Comparison of ENCODE assay signal across 26 cellular contexts in genomic region chr15:100187677-100188076, GRCh38.
"Had no signal": no experiment of that assay in that cellular context is flagged by ENCODE, and none has a peak within 500 bp of the region (broad histone marks: within the 10 kb centered on the region; RNA-seq: fewer than 3 reads in every experiment).

No MANE protein-coding gene starts in this region.

- DNase-seq: activated B cell treated with CpG ODN at 0.5 μM for 24 hours; activated CD4-positive, alpha-beta memory T cell treated with anti-CD3 and anti-CD28 coated beads for 36 hours; activated CD4-positive, alpha-beta T cell treated with anti-CD3 and anti-CD28 coated beads for 1 hour; activated CD4-positive, alpha-beta T cell treated with anti-CD3 and anti-CD28 coated beads, Interleukin-2, amount 10 ng/mL, durations not matched to agents 7 days and 5 days; activated naive CD4-positive, alpha-beta T cell treated with Interleukin-2 at 50 U/mL for 16 hours; activated naive CD8-positive, alpha-beta T cell treated with anti-CD3 and anti-CD28 coated beads, Interleukin-2, amount 50 U/mL, for 24 hours; activated T-cell treated with anti-CD3 and anti-CD28 coated beads, Interleukin-2, amount 50 U/mL, for 24 hours; amniotic stem cell; body of pancreas; Karpas-422; NCI-H1105 treated with DMSO at 0.1 percent for 48 hours; NCI-H1436 treated with DMSO at 0.1 percent for 48 hours; NCI-H187 treated with DMSO at 0.1 percent for 48 hours; NCI-H2081 treated with DMSO at 0.1 percent for 48 hours; NCI-H446; NCI-H524; SHP77; SW 1271 had no signal

- H3K9me3 Mint-ChIP-seq: activated B cell treated with CpG ODN at 0.5 μM for 24 hours; activated CD4-positive, alpha-beta memory T cell treated with anti-CD3 and anti-CD28 coated beads for 36 hours; activated CD4-positive, alpha-beta T cell treated with anti-CD3 and anti-CD28 coated beads, Interleukin-2, amount 10 ng/mL, durations not matched to agents 7 days and 5 days; activated naive CD4-positive, alpha-beta T cell treated with anti-CD3 and anti-CD28 coated beads, Interleukin-2, amount 50 U/mL, for 72 hours; activated naive CD8-positive, alpha-beta T cell treated with anti-CD3 and anti-CD28 coated beads, Interleukin-2, amount 50 U/mL, for 24 hours; activated T-cell treated with anti-CD3 and anti-CD28 coated beads, Interleukin-2, amount 50 U/mL, for 24 hours; activated T-helper 1 cell treated with anti-CD3 and anti-CD28 coated beads, Interleukin-12 subunit alpha, Interleukin-12 subunit beta, Interleukin-2, Interleukin-4 antibody, amounts not matched to agents 30 ng/mL and 10 ng/mL and 1 ng/mL, durations not matched to agents 14 hours and 24 hours and 36 hours; T-helper 2 cell treated with Interferon-gamma antibody and Interleukin-4, amounts not matched to agents 5 μg/mL and 100 μg/mL, for 36 hours had no signal

- H3K9me3 ChIP-seq: ascending aorta, body of pancreas, Peyer's patch, SJSA1 had no signal

- H3K36me3 Mint-ChIP-seq: activated CD4-positive, alpha-beta memory T cell treated with anti-CD3 and anti-CD28 coated beads for 36 hours; activated naive CD4-positive, alpha-beta T cell treated with anti-CD3 and anti-CD28 coated beads, Interleukin-2, amount 50 U/mL, for 72 hours had no signal

- H3K4me3 ChIP-seq: ascending aorta, body of pancreas, Peyer's patch, SJSA1 had no signal

- H3K4me1 Mint-ChIP-seq: activated B cell treated with CpG ODN at 0.5 μM for 24 hours; activated CD4-positive, alpha-beta T cell treated with anti-CD3 and anti-CD28 coated beads, Interleukin-2, amount 10 ng/mL, durations not matched to agents 7 days and 5 days; activated naive CD8-positive, alpha-beta T cell treated with anti-CD3 and anti-CD28 coated beads, Interleukin-2, amount 50 U/mL, for 24 hours had no signal

- H3K4me1 ChIP-seq: ascending aorta, body of pancreas, Peyer's patch, SJSA1 had no signal

- ATAC-seq: activated naive CD4-positive, alpha-beta T cell treated with anti-CD3 and anti-CD28 coated beads, Interleukin-2, amount 50 U/mL, for 72 hours; activated naive CD8-positive, alpha-beta T cell treated with anti-CD3 and anti-CD28 coated beads, Interleukin-2, amount 50 U/mL, for 24 hours; body of pancreas; SK-N-SH treated with all-trans-retinoic acid at 6 μM for 48 hours had no signal

- H3K36me3 ChIP-seq: ascending aorta, Peyer's patch, SJSA1 had no signal

- H3K27ac Mint-ChIP-seq: activated B cell treated with CpG ODN at 0.5 μM for 24 hours; activated CD4-positive, alpha-beta memory T cell treated with anti-CD3 and anti-CD28 coated beads for 36 hours; activated CD4-positive, alpha-beta T cell treated with anti-CD3 and anti-CD28 coated beads, Interleukin-2, amount 10 ng/mL, durations not matched to agents 7 days and 5 days; activated naive CD4-positive, alpha-beta T cell treated with anti-CD3 and anti-CD28 coated beads, Interleukin-2, amount 50 U/mL, for 72 hours; activated naive CD8-positive, alpha-beta T cell treated with anti-CD3 and anti-CD28 coated beads, Interleukin-2, amount 50 U/mL, for 24 hours; activated T-cell treated with anti-CD3 and anti-CD28 coated beads, Interleukin-2, amount 50 U/mL, for 24 hours; activated T-helper 1 cell treated with anti-CD3 and anti-CD28 coated beads, Interleukin-12 subunit alpha, Interleukin-12 subunit beta, Interleukin-2, Interleukin-4 antibody, amounts not matched to agents 30 ng/mL and 10 ng/mL and 1 ng/mL, durations not matched to agents 14 hours and 24 hours and 36 hours; T-helper 2 cell treated with Interferon-gamma antibody and Interleukin-4, amounts not matched to agents 5 μg/mL and 100 μg/mL, for 36 hours had no signal

- H3K4me3 Mint-ChIP-seq: activated B cell treated with CpG ODN at 0.5 μM for 24 hours; activated CD4-positive, alpha-beta memory T cell treated with anti-CD3 and anti-CD28 coated beads for 36 hours; activated CD4-positive, alpha-beta T cell treated with anti-CD3 and anti-CD28 coated beads, Interleukin-2, amount 10 ng/mL, durations not matched to agents 7 days and 5 days; activated naive CD8-positive, alpha-beta T cell treated with anti-CD3 and anti-CD28 coated beads, Interleukin-2, amount 50 U/mL, for 24 hours; activated T-cell treated with anti-CD3 and anti-CD28 coated beads, Interleukin-2, amount 50 U/mL, for 24 hours; activated T-helper 1 cell treated with anti-CD3 and anti-CD28 coated beads, Interleukin-12 subunit alpha, Interleukin-12 subunit beta, Interleukin-2, Interleukin-4 antibody, amounts not matched to agents 30 ng/mL and 10 ng/mL and 1 ng/mL, durations not matched to agents 14 hours and 24 hours and 36 hours; T-helper 2 cell treated with Interferon-gamma antibody and Interleukin-4, amounts not matched to agents 5 μg/mL and 100 μg/mL, for 36 hours had no signal

- H3K27me3 ChIP-seq: ascending aorta, body of pancreas, Peyer's patch, SJSA1 had no signal

- H3K27me3 Mint-ChIP-seq: activated B cell treated with CpG ODN at 0.5 μM for 24 hours; activated CD4-positive, alpha-beta memory T cell treated with anti-CD3 and anti-CD28 coated beads for 36 hours; activated CD4-positive, alpha-beta T cell treated with anti-CD3 and anti-CD28 coated beads, Interleukin-2, amount 10 ng/mL, durations not matched to agents 7 days and 5 days; activated naive CD8-positive, alpha-beta T cell treated with anti-CD3 and anti-CD28 coated beads, Interleukin-2, amount 50 U/mL, for 24 hours; activated T-cell treated with anti-CD3 and anti-CD28 coated beads, Interleukin-2, amount 50 U/mL, for 24 hours had no signal

- H3K27ac ChIP-seq: ascending aorta, body of pancreas, Peyer's patch, RWPE1, SJSA1 had no signal
